10 cellular contexts compared by ENCODE assay signal in genomic region chr1:22341791-22342605, GRCh38.
DNase-seq lines count a peak whose midpoint lies in the region; ATAC-seq and TF ChIP-seq lines count a peak whose summit lies in the region.
"Had no signal": no experiment of that assay in that cellular context is flagged by ENCODE, and none has a peak within 500 bp of the region (broad histone marks: within the 10 kb centered on the region; RNA-seq: fewer than 3 reads in every experiment).

No MANE protein-coding gene starts in this region.

- no peaks in the 10 kb centered on the region for H3K36me3 ChIP-seq in BLaER1 treated with 17β-estradiol and CSF1 and Interleukin-3, amounts not matched to agents 10 nM and 100 nM
- H3K36me3 ChIP-seq in mesodermal cell (ENCODE audit: control insufficient read depth, insufficient read depth, low read length), result no peaks in the 10 kb centered on the region

- no peak for ATAC-seq in activated CD8-positive, alpha-beta T cell treated with anti-CD3 and anti-CD28 coated beads for 36 hours
- no peak for ATAC-seq in GM21576 (IDR thresholded peaks at IDR 0.05; ENCODE audit: unreplicated experiment)

- H4K20me1 ChIP-seq in BLaER1 treated with 17β-estradiol and CSF1 and Interleukin-3, amounts not matched to agents 10 nM and 100 nM, result no peaks in the 10 kb centered on the region; a peak in 1 of 22 replicates

- peak overlapping the region in 4 of 11 experiments; percentile 1 to 51 (median 22); a peak in 4 of 22 replicates for H3K9ac ChIP-seq in BLaER1 treated with 17β-estradiol and CSF1 and Interleukin-3, amounts not matched to agents 10 nM and 100 nM

- no peak overlapping the region for H3K4me3 ChIP-seq in BLaER1 treated with 17β-estradiol and CSF1 and Interleukin-3, amounts not matched to agents 10 nM and 100 nM
- no peak overlapping the region for H3K4me3 ChIP-seq in mesodermal cell (ENCODE audit: extremely low read depth, insufficient read depth, low read length, poor library complexity, severe bottlenecking)

- intact Hi-C loops in activated CD8-positive, alpha-beta T cell treated with anti-CD3 and anti-CD28 coated beads for 36 hours (cut with micrococcal nuclease), result no loop called here

- no peaks in the 10 kb centered on the region for H3K36me3 Mint-ChIP-seq in activated CD8-positive, alpha-beta T cell treated with anti-CD3 and anti-CD28 coated beads for 36 hours (ENCODE audit: low read depth)

- peaks cover 36% of the 10 kb centered on the region for H3K27me3 Mint-ChIP-seq in activated CD8-positive, alpha-beta T cell treated with anti-CD3 and anti-CD28 coated beads for 36 hours

- H3K9me3 Mint-ChIP-seq in activated CD8-positive, alpha-beta T cell treated with anti-CD3 and anti-CD28 coated beads for 36 hours, result no peaks in the 10 kb centered on the region
- H3K9me3 Mint-ChIP-seq: dendritic cell treated with granulocyte-macrophage colony-stimulating factor and Interleukin-4, amounts not matched to agents 40 ng/mL and 50 ng/mL, for 4 days had no signal

- H3K27me3 ChIP-seq in BLaER1 treated with 17β-estradiol and CSF1 and Interleukin-3, amounts not matched to agents 10 nM and 100 nM, result peaks cover 0 to 8% (median 0%) of the 10 kb centered on the region in 11 experiments; a peak in 2 of 22 replicates

- peaks cover 0 to 15% (median 9%) of the 10 kb centered on the region in 10 experiments; a peak in 11 of 20 replicates for H3K4me1 ChIP-seq in BLaER1 treated with 17β-estradiol and CSF1 and Interleukin-3, amounts not matched to agents 10 nM and 100 nM
- H3K4me1 ChIP-seq in mesodermal cell (ENCODE audit: control insufficient read depth, insufficient read depth, low read length, poor library complexity, severe bottlenecking), result no peaks in the 10 kb centered on the region

- H3K27ac Mint-ChIP-seq in activated CD8-positive, alpha-beta T cell treated with anti-CD3 and anti-CD28 coated beads for 36 hours, result no peak overlapping the region
- H3K27ac Mint-ChIP-seq: dendritic cell treated with granulocyte-macrophage colony-stimulating factor and Interleukin-4, amounts not matched to agents 40 ng/mL and 50 ng/mL, for 4 days had no signal

- no peak for TF ChIP-seq CTCF in activated CD8-positive, alpha-beta T cell treated with anti-CD3 and anti-CD28 coated beads for 36 hours (IDR thresholded peaks at IDR 0.05)

- H3K4me1 Mint-ChIP-seq in activated CD8-positive, alpha-beta T cell treated with anti-CD3 and anti-CD28 coated beads for 36 hours (ENCODE audit: low read depth), result peaks cover 2% of the 10 kb centered on the region

- POLR2A ChIA-PET in activated CD8-positive, alpha-beta T cell treated with anti-CD3 and anti-CD28 coated beads for 36 hours (lab: Charles Lee), result no interaction called here

- H3K4me2 ChIP-seq in BLaER1 treated with 17β-estradiol and CSF1 and Interleukin-3, amounts not matched to agents 10 nM and 100 nM, result peak overlapping the region; percentile 2 to 54 (median 37); a peak in 19 of 22 replicates

- CTCF ChIA-PET in activated CD8-positive, alpha-beta T cell treated with anti-CD3 and anti-CD28 coated beads for 36 hours (lab: Charles Lee), result no interaction called here

- DNase-seq in NCI-H1092 treated with DMSO at 0.1 percent for 48 hours (lab: John Stamatoyannopoulos, UW), result peak; percentile 75
- DNase-seq in amniotic epithelial cell (ENCODE audit: low read depth), result peak; percentile 37
- no peak for DNase-seq in NCI-H2196 treated with DMSO at 0.1 percent for 48 hours (lab: John Stamatoyannopoulos, UW; ENCODE audit: unreplicated experiment)
- no peak for DNase-seq in activated CD8-positive, alpha-beta T cell treated with anti-CD3 and anti-CD28 coated beads for 36 hours
- DNase-seq in stimulated activated CD4-positive, alpha-beta T cell treated with anti-CD3 and anti-CD28 coated beads, Interleukin-12 subunit alpha, Interleukin-12 subunit beta, amount 100 ng/mL, for 4 hours, result no peak
- DNase-seq: DND-41 had no signal

- no peak overlapping the region for H3K27ac ChIP-seq in BLaER1 treated with 17β-estradiol and CSF1 and Interleukin-3, amounts not matched to agents 10 nM and 100 nM
- H3K27ac ChIP-seq in mesodermal cell (ENCODE audit: low read depth, low read length, severe bottlenecking), result peak overlapping the region; percentile 49

- 47 to 54% methylated on average over 21 to 24 of the region's 28 CpGs for WGBS in mesodermal cell (ENCODE audit: insufficient coverage in 2 of 2), 2 experiments

- no peaks in the 10 kb centered on the region for H3K9me3 ChIP-seq in BLaER1 treated with 17β-estradiol and CSF1 and Interleukin-3, amounts not matched to agents 10 nM and 100 nM (replicated peaks in 1 of 11)
- H3K9me3 ChIP-seq in mesodermal cell (ENCODE audit: control insufficient read depth, low read length), result no peaks in the 10 kb centered on the region

- no peak overlapping the region for H3K4me3 Mint-ChIP-seq in activated CD8-positive, alpha-beta T cell treated with anti-CD3 and anti-CD28 coated beads for 36 hours
- H3K4me3 Mint-ChIP-seq: dendritic cell treated with granulocyte-macrophage colony-stimulating factor and Interleukin-4, amounts not matched to agents 40 ng/mL and 50 ng/mL, for 4 days had no signal

Comparison
In these comparisons a context has a peak if more than half of its experiments do, and no peak if none do; other contexts are left out.
1. DNase-seq: peak in NCI-H1092 treated with DMSO at 0.1 percent for 48 hours (single experiment) and amniotic epithelial cell (single experiment); none in NCI-H2196 treated with DMSO at 0.1 percent for 48 hours (single experiment), activated CD8-positive, alpha-beta T cell treated with anti-CD3 and anti-CD28 coated beads for 36 hours (single experiment) and stimulated activated CD4-positive, alpha-beta T cell treated with anti-CD3 and anti-CD28 coated beads, Interleukin-12 subunit alpha, Interleukin-12 subunit beta, amount 100 ng/mL, for 4 hours (single experiment).